In the genomic region with DNA sequence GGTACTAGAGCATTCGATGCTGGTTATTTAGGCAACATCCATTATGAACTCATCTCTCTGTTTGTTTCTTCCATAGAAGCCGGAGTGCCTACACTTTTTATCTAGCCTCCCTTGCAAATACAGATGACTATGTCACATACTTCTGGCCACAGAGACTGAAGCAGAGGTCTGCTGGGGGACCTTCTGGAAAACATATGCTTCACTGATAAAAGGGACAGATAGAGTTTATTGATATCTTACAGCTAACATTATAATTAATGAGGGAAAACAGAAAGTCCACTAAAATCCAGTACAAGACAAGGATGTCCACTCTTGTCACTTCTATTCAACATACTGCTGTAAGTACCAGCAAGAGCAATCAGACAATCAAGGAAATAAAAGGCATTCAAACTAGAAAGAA, we compare ENCODE assay signal across 26 cellular contexts.
"Had no signal": no experiment of that assay in that cellular context is flagged by ENCODE, and none has a peak within 500 bp of the region (broad histone marks: within the 10 kb centered on the region; RNA-seq: fewer than 3 reads in every experiment).

No MANE protein-coding gene starts in this region.

- ATAC-seq: stimulated activated effector memory CD8-positive, alpha-beta T cell treated with anti-CD3 and anti-CD28 coated beads, Interleukin-12 subunit alpha, Interleukin-12 subunit beta, amount 100 ng/mL, for 72 hours; stimulated activated memory B cell treated with anti-CD40 and anti-IgM and Interleukin-4, amounts not matched to agents 10 μg/mL and 1 μg/mL and 100 μg/mL, for 72 hours; stimulated activated naive B cell treated with anti-CD40 and anti-IgM and Interleukin-4, amounts not matched to agents 10 μg/mL and 1 μg/mL and 100 μg/mL, for 72 hours; stimulated activated naive CD8-positive, alpha-beta T cell treated with anti-CD3 and anti-CD28 coated beads, Interleukin-15, amount 100 ng/mL, for 72 hours; stimulated activated naive CD8-positive, alpha-beta T cell treated with anti-CD3 and anti-CD28 coated beads, Interleukin-15, Interleukin-2, amounts not matched to agents 100 U/mL and 50 U/mL, for 24 hours; upper lobe of right lung had no signal

- H3K4me1 ChIP-seq: stomach, suprapubic skin, testis, thyroid gland, upper lobe of left lung, upper lobe of right lung, uterus had no signal

- H3K4me3 ChIP-seq: stomach, suprapubic skin, testis, thoracic aorta, thyroid gland, tibial artery, tibial nerve, transverse colon, upper lobe of left lung, upper lobe of right lung, uterus, vagina had no signal

- H3K36me3 ChIP-seq: stomach, suprapubic skin, thoracic aorta, thyroid gland, tibial artery, tibial nerve, transverse colon, upper lobe of left lung, upper lobe of right lung, uterus, vagina had no signal

- H3K9me3 ChIP-seq: stomach, suprapubic skin, testis, thoracic aorta, thyroid gland, tibial artery, tibial nerve, transverse colon, upper lobe of left lung, upper lobe of right lung, uterus, vagina had no signal

- H3K27me3 ChIP-seq: stomach, suprapubic skin, testis, thyroid gland, tibial artery, tibial nerve, transverse colon, upper lobe of left lung, upper lobe of right lung, uterus, vagina had no signal

- H3K27ac ChIP-seq: stomach, suprapubic skin, testis, thoracic aorta, thyroid gland, tibial artery, tibial nerve, transverse colon, upper lobe of left lung, upper lobe of right lung, uterus, vagina had no signal

- DNase-seq: stimulated activated CD4-positive, alpha-beta T cell treated with anti-CD3 and anti-CD28 coated beads, Interleukin-2, amount 100 ng/mL, for 48 hours; stimulated activated CD4-positive, alpha-beta T cell treated with anti-CD3 and anti-CD28 coated beads, Interleukin-4, amount 100 ng/mL, for 1 hour; stimulated activated CD4-positive, alpha-beta T cell treated with anti-CD3 and anti-CD28 coated beads, Interleukin-4, amount 100 ng/mL, for 24 hours; stimulated activated CD4-positive, alpha-beta T cell treated with anti-CD3 and anti-CD28 coated beads, Interleukin-4, amount 100 ng/mL, for 4 hours; stimulated activated CD8-positive, alpha-beta memory T cell treated with anti-CD3 and anti-CD28 coated beads, Interleukin-4, amount 100 ng/mL, for 48 hours; stimulated activated naive B cell treated with anti-CD40 and anti-IgM and Interleukin-4, amounts not matched to agents 10 μg/mL and 1 μg/mL and 100 μg/mL, for 72 hours; stimulated activated naive CD4-positive, alpha-beta T cell; stimulated activated naive CD4-positive, alpha-beta T cell treated with Interleukin-2 at 50 U/mL for 16 hours; stimulated activated naive CD8-positive, alpha-beta T cell treated with anti-CD3 and anti-CD28 coated beads, Interleukin-15, amount 100 ng/mL, for 72 hours; stimulated activated naive CD8-positive, alpha-beta T cell treated with anti-CD3 and anti-CD28 coated beads, Interleukin-15, Interleukin-2, amounts not matched to agents 100 U/mL and 50 U/mL, for 24 hours; stomach; substantia nigra; testis; thyroid gland; tibial artery; transverse colon; trophoblast cell; upper lobe of left lung; upper lobe of right lung; uterus had no signal
